In the genomic region with DNA sequence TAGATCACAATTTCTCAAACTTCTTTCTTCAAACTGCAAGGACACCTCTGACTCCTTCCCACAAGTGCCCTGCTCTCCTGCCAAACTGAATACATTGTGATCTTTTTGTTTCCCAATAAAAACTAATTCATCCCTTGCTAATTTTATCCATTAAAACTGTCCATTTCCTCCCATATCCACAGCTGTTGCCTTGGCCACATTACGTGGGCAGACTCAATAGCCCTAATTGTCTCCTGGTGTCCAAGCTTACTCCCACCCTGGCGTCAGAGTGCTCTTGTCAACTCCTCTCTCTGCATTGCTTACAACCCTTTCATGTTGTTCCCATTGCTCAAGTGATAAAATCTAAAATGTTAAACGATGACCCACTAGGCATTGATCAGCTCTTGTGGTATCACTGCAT, we compare ENCODE assay signal across 33 cellular contexts.
"Had no signal": no experiment of that assay in that cellular context is flagged by ENCODE, and none has a peak within 500 bp of the region (broad histone marks: within the 10 kb centered on the region; RNA-seq: fewer than 3 reads in every experiment).

No MANE protein-coding gene starts in this region.

- DNase-seq: activated B cell treated with CpG ODN at 0.5 μM for 24 hours; activated CD4-positive, alpha-beta T cell treated with anti-CD3 and anti-CD28 coated beads for 48 hours; activated CD4-positive, alpha-beta T cell treated with anti-CD3 and anti-CD28 coated beads, Interleukin-2, amount 50 U/mL, for 1 hour; activated CD4-positive, alpha-beta T cell treated with anti-CD3 and anti-CD28 coated beads, Interleukin-2, amount 50 U/mL, for 48 hours; activated CD8-positive, alpha-beta memory T cell treated with anti-CD3 and anti-CD28 coated beads for 24 hours; activated CD8-positive, alpha-beta T cell treated with anti-CD3 and anti-CD28 coated beads for 36 hours; activated effector memory CD4-positive, alpha-beta T cell treated with anti-CD3 and anti-CD28 coated beads, Interleukin-2, amount 50 U/mL, for 16 hours; activated naive CD4-positive, alpha-beta T cell treated with anti-CD3 and anti-CD28 coated beads for 36 hours; activated naive CD8-positive, alpha-beta T cell treated with anti-CD3 and anti-CD28 coated beads for 36 hours; activated naive CD8-positive, alpha-beta T cell treated with anti-CD3 and anti-CD28 coated beads, Interleukin-2, amount 50 U/mL, for 24 hours; activated T-cell treated with anti-CD3 and anti-CD28 coated beads, Interleukin-2, amount 50 U/mL, for 48 hours; adrenal gland; amygdala; aorta; body of pancreas; central memory CD4-positive, alpha-beta T cell; cerebellar nuclear complex; colonic mucosa; effector CD8-positive, alpha-beta T cell; foreskin melanocyte; heart right ventricle; T-helper 1 cell; T-helper 17 cell; T1000; WERI-Rb-1 had no signal

- H3K4me3 ChIP-seq: adrenal gland, body of pancreas, cardiac muscle cell, colonic mucosa, gastroesophageal sphincter, heart right ventricle had no signal

- H3K27ac ChIP-seq: adrenal gland, body of pancreas, cardiac muscle cell, colonic mucosa, epithelial cell of prostate, gastroesophageal sphincter, heart right ventricle, WERI-Rb-1 had no signal

- H3K27ac Mint-ChIP-seq: activated B cell treated with CpG ODN at 0.5 μM for 24 hours; activated CD8-positive, alpha-beta T cell treated with anti-CD3 and anti-CD28 coated beads for 36 hours; activated naive CD4-positive, alpha-beta T cell treated with anti-CD3 and anti-CD28 coated beads for 36 hours; activated naive CD4-positive, alpha-beta T cell treated with anti-CD3 and anti-CD28 coated beads, Interleukin-2, amount 50 U/mL, for 24 hours; activated naive CD8-positive, alpha-beta T cell treated with anti-CD3 and anti-CD28 coated beads for 36 hours; activated naive CD8-positive, alpha-beta T cell treated with anti-CD3 and anti-CD28 coated beads, Interleukin-2, amount 50 U/mL, for 24 hours; activated T-helper 1 cell treated with anti-CD3 and anti-CD28 coated beads, Interleukin-12 subunit alpha, Interleukin-12 subunit beta, Interleukin-2, Interleukin-4 antibody, amounts not matched to agents 30 ng/mL and 10 ng/mL and 1 ng/mL, durations not matched to agents 14 hours and 24 hours and 36 hours; activated T-helper 2 cell treated with anti-CD3 and anti-CD28 coated beads, Interferon-gamma antibody, Interleukin-2, Interleukin-4, amounts not matched to agents 10 μg/mL and 5 μg/mL and 100 μg/mL, durations not matched to agents 14 hours and 24 hours and 36 hours; T-helper 17 cell; T-helper 2 cell treated with Interferon-gamma antibody and Interleukin-4, amounts not matched to agents 5 μg/mL and 100 μg/mL, for 36 hours had no signal

- H3K4me1 Mint-ChIP-seq: activated B cell treated with CpG ODN at 0.5 μM for 24 hours; activated naive CD4-positive, alpha-beta T cell treated with anti-CD3 and anti-CD28 coated beads, Interleukin-2, amount 50 U/mL, for 24 hours; activated naive CD8-positive, alpha-beta T cell treated with anti-CD3 and anti-CD28 coated beads for 36 hours; activated naive CD8-positive, alpha-beta T cell treated with anti-CD3 and anti-CD28 coated beads, Interleukin-2, amount 50 U/mL, for 24 hours; T-helper 17 cell had no signal

- H3K27me3 ChIP-seq: adrenal gland, body of pancreas, cardiac muscle cell, colonic mucosa, gastroesophageal sphincter, heart right ventricle had no signal

- H3K27me3 Mint-ChIP-seq: activated B cell treated with CpG ODN at 0.5 μM for 24 hours; activated naive CD4-positive, alpha-beta T cell treated with anti-CD3 and anti-CD28 coated beads, Interleukin-2, amount 50 U/mL, for 24 hours; activated naive CD8-positive, alpha-beta T cell treated with anti-CD3 and anti-CD28 coated beads for 36 hours; activated naive CD8-positive, alpha-beta T cell treated with anti-CD3 and anti-CD28 coated beads, Interleukin-2, amount 50 U/mL, for 24 hours; T-helper 17 cell had no signal

- H3K9me3 ChIP-seq: adrenal gland, body of pancreas, colonic mucosa, gastroesophageal sphincter, heart right ventricle had no signal

- H3K4me1 ChIP-seq: adrenal gland, body of pancreas, colonic mucosa, gastroesophageal sphincter, heart right ventricle had no signal

- H3K36me3 ChIP-seq: adrenal gland, cardiac muscle cell, colonic mucosa, gastroesophageal sphincter, heart right ventricle, WERI-Rb-1 had no signal

- H3K9me3 Mint-ChIP-seq: activated B cell treated with CpG ODN at 0.5 μM for 24 hours; activated CD8-positive, alpha-beta T cell treated with anti-CD3 and anti-CD28 coated beads for 36 hours; activated naive CD4-positive, alpha-beta T cell treated with anti-CD3 and anti-CD28 coated beads for 36 hours; activated naive CD4-positive, alpha-beta T cell treated with anti-CD3 and anti-CD28 coated beads, Interleukin-2, amount 50 U/mL, for 24 hours; activated naive CD8-positive, alpha-beta T cell treated with anti-CD3 and anti-CD28 coated beads for 36 hours; activated naive CD8-positive, alpha-beta T cell treated with anti-CD3 and anti-CD28 coated beads, Interleukin-2, amount 50 U/mL, for 24 hours; activated T-helper 1 cell treated with anti-CD3 and anti-CD28 coated beads, Interleukin-12 subunit alpha, Interleukin-12 subunit beta, Interleukin-2, Interleukin-4 antibody, amounts not matched to agents 30 ng/mL and 10 ng/mL and 1 ng/mL, durations not matched to agents 14 hours and 24 hours and 36 hours; activated T-helper 2 cell treated with anti-CD3 and anti-CD28 coated beads, Interferon-gamma antibody, Interleukin-2, Interleukin-4, amounts not matched to agents 10 μg/mL and 5 μg/mL and 100 μg/mL, durations not matched to agents 14 hours and 24 hours and 36 hours; T-helper 2 cell treated with Interferon-gamma antibody and Interleukin-4, amounts not matched to agents 5 μg/mL and 100 μg/mL, for 36 hours had no signal

- H3K4me3 Mint-ChIP-seq: activated B cell treated with CpG ODN at 0.5 μM for 24 hours; activated CD8-positive, alpha-beta T cell treated with anti-CD3 and anti-CD28 coated beads for 36 hours; activated naive CD4-positive, alpha-beta T cell treated with anti-CD3 and anti-CD28 coated beads for 36 hours; activated naive CD4-positive, alpha-beta T cell treated with anti-CD3 and anti-CD28 coated beads, Interleukin-2, amount 50 U/mL, for 24 hours; activated naive CD8-positive, alpha-beta T cell treated with anti-CD3 and anti-CD28 coated beads for 36 hours; activated naive CD8-positive, alpha-beta T cell treated with anti-CD3 and anti-CD28 coated beads, Interleukin-2, amount 50 U/mL, for 24 hours; activated T-helper 1 cell treated with anti-CD3 and anti-CD28 coated beads, Interleukin-12 subunit alpha, Interleukin-12 subunit beta, Interleukin-2, Interleukin-4 antibody, amounts not matched to agents 30 ng/mL and 10 ng/mL and 1 ng/mL, durations not matched to agents 14 hours and 24 hours and 36 hours; T-helper 17 cell; T-helper 2 cell treated with Interferon-gamma antibody and Interleukin-4, amounts not matched to agents 5 μg/mL and 100 μg/mL, for 36 hours had no signal

- ATAC-seq: activated CD4-positive, CD25-positive, alpha-beta regulatory T cell treated with anti-CD3 and anti-CD28 coated beads, Interleukin-2, amount 50 U/mL, for 24 hours; activated CD8-positive, alpha-beta T cell treated with anti-CD3 and anti-CD28 coated beads for 36 hours; activated naive CD8-positive, alpha-beta T cell treated with anti-CD3 and anti-CD28 coated beads, Interleukin-2, amount 50 U/mL, for 24 hours; body of pancreas; gastroesophageal sphincter; heart right ventricle; T-helper 17 cell had no signal

- H3K36me3 Mint-ChIP-seq: activated naive CD4-positive, alpha-beta T cell treated with anti-CD3 and anti-CD28 coated beads, Interleukin-2, amount 50 U/mL, for 24 hours; activated naive CD8-positive, alpha-beta T cell treated with anti-CD3 and anti-CD28 coated beads for 36 hours had no signal
